In genomic region chr2:219495531-219496122, GRCh38 we compare ENCODE assay signal across 1 cellular context.
TF ChIP-seq lines count a peak whose summit lies in the region.

No MANE protein-coding gene starts in this region.

TF ChIP-seq in IMR-90, 13 proteins besides CTCF, POLR2A, EP300 and RAD21:
- peak; percentile 68 for TF ChIP-seq SMC3 (IDR thresholded peaks at IDR 0.05; ENCODE audit: low read depth, low read length)
- 0 out of 2 replicates have a peak, but pooled peaks have one; percentile 33 for TF ChIP-seq MXI1 (IDR thresholded peaks at IDR 0.05; ENCODE audit: borderline replicate concordance, low read depth, low read length)
- no peak for TF ChIP-seq RCOR1 (IDR thresholded peaks at IDR 0.05; ENCODE audit: insufficient replicate concordance, low read length)
- TF ChIP-seq USF2 (IDR thresholded peaks at IDR 0.05; ENCODE audit: low read depth, low read length), result peak; percentile 94
- TF ChIP-seq MAZ (IDR thresholded peaks at IDR 0.05; ENCODE audit: borderline replicate concordance, low read depth, low read length), result peak; percentile 86; the same call in 1 of the 2 replicates
